31 cellular contexts compared by ENCODE assay signal in the genomic region with DNA sequence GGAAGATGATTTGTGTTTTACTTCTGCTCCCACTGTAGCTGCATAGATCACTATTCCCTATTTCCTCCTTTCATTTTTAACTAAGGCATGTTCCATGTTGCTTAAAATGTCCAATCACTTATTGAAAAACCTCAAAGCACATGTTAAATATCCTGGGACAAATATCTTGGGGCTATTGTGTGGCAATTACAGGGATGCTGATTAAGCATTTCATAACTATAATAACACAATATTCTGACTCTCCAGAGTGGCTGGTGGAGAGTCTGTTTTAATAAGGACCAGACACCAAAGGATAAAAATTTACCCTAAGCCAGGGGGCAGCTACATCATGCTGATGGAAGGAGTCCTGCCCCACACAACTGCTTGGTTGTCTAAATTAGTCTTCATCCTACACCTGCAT. TPM values are rescaled to one million over a fixed set of nuclear protein-coding genes. Genes with fewer than 3 reads are reported as not detected.
DNase-seq lines count a peak whose midpoint lies in the region; ATAC-seq, FAIRE-seq and TF ChIP-seq lines count a peak whose summit lies in the region.
"Had no signal": no experiment of that assay in that cellular context is flagged by ENCODE, and none has a peak within 500 bp of the region (broad histone marks: within the 10 kb centered on the region; RNA-seq: fewer than 3 reads in every experiment).

No MANE protein-coding gene starts in this region.

- no peak for TF ChIP-seq RAD21 in A549 (conservative IDR thresholded peaks at IDR 0.05 in 1 of 2, IDR thresholded peaks at IDR 0.05 in 1 of 2)

- DNase-seq in activated CD4-positive, alpha-beta T cell treated with anti-CD3 and anti-CD28 coated beads, Interleukin-2, amount 10 ng/mL, durations not matched to agents 24 days and 14 days = no peak
- DNase-seq in activated CD4-positive, alpha-beta T cell treated with anti-CD3 and anti-CD28 coated beads, Interleukin-2, amount 50 U/mL, for 4 hours = no peak
- DNase-seq in A549 (ENCODE audit: low read depth in 1 of 2, low spot score in 1 of 2) (no peak), GM13976 (ENCODE audit: low spot score) (no peak), NCI-H1930 (lab: John Stamatoyannopoulos, UW) (no peak), progenitor cell of endocrine pancreas (ENCODE audit: low spot score, unreplicated experiment) (no peak)
- no peak for DNase-seq in activated CD8-positive, alpha-beta T cell treated with anti-CD3 and anti-CD28 coated beads for 36 hours
- DNase-seq in effector memory CD8-positive, alpha-beta T cell = no peak
- DNase-seq: activated CD4-positive, alpha-beta T cell treated with anti-CD3 and anti-CD28 coated beads, Interleukin-2, amount 10 ng/mL, durations not matched to agents 7 days and 5 days; activated CD8-positive, alpha-beta memory T cell treated with anti-CD3 and anti-CD28 coated beads, Interleukin-2, amount 50 U/mL, for 48 hours; activated gamma-delta T cell treated with Interleukin-2 at 50 U/mL for 16 hours; aorta; CD4-positive, alpha-beta T cell; colonic mucosa; effector CD8-positive, alpha-beta T cell; NCI-H1048; NCI-H1694; NCI-H446 treated with DMSO at 0.1 percent for 48 hours; NCI-H774; Peyer's patch; SIG-M5; upper lobe of left lung; WERI-Rb-1 had no signal

- H3K9me3 ChIP-seq in A549 = no peaks in the 10 kb centered on the region
- H3K9me3 ChIP-seq: colonic mucosa, Peyer's patch, suprapubic skin, upper lobe of left lung had no signal

- POLR2A ChIA-PET in A549 (lab: Yijun Ruan, JAX) = no interaction called here
- POLR2A ChIA-PET in activated CD8-positive, alpha-beta T cell treated with anti-CD3 and anti-CD28 coated beads for 36 hours (lab: Charles Lee) = interaction anchor here (0.7 to 4.2 kb wide), 5 partner anchors 10 to 18 kb away, joined by 3 to 27 read pairs (median 5); no protein-coding TSS in a partner anchor

- H3K4me3 Mint-ChIP-seq in activated CD4-positive, alpha-beta T cell treated with anti-CD3 and anti-CD28 coated beads, Interleukin-2, amount 10 ng/mL, durations not matched to agents 24 days and 14 days = peak overlapping the region; percentile 48
- H3K4me3 Mint-ChIP-seq in activated CD8-positive, alpha-beta T cell treated with anti-CD3 and anti-CD28 coated beads for 36 hours = no peak overlapping the region
- H3K4me3 Mint-ChIP-seq in effector memory CD8-positive, alpha-beta T cell = no peak overlapping the region
- no peak overlapping the region for H3K4me3 Mint-ChIP-seq in progenitor cell of endocrine pancreas (ENCODE audit: low read depth)
- H3K4me3 Mint-ChIP-seq: activated CD4-positive, alpha-beta T cell treated with anti-CD3 and anti-CD28 coated beads, Interleukin-2, amount 10 ng/mL, durations not matched to agents 7 days and 5 days; CD4-positive, alpha-beta T cell; IgD-negative memory B cell; memory B cell; nephron; stimulated activated memory B cell treated with anti-CD40 and anti-IgM and Interleukin-4, amounts not matched to agents 10 μg/mL and 1 μg/mL and 100 μg/mL, for 72 hours had no signal

- no peak overlapping the region for H3K27ac ChIP-seq in A549
- H3K27ac ChIP-seq: colonic mucosa, epithelial cell of prostate, Peyer's patch, suprapubic skin, upper lobe of left lung, WERI-Rb-1 had no signal

- no peak for TF ChIP-seq POLR2A in A549 (IDR thresholded peaks at IDR 0.05; ENCODE audit: low read length)

- CTCF ChIA-PET in A549 (lab: Yijun Ruan, JAX) = interaction anchor here (0.6 to 2.1 kb wide), 4 partner anchors 9 to 1834 kb away, joined by 5 to 9 read pairs (median 6); partner anchors contain the start of gene LYST
- CTCF ChIA-PET in activated CD8-positive, alpha-beta T cell treated with anti-CD3 and anti-CD28 coated beads for 36 hours (lab: Charles Lee) = interaction anchor here (1.8 to 3.8 kb wide), 3 partner anchors 12 to 97 kb away, joined by 5 to 30 read pairs (median 7); no protein-coding TSS in a partner anchor

- H3K4me3 ChIP-seq in A549 = no peak overlapping the region
- H3K4me3 ChIP-seq: colonic mucosa, Peyer's patch, suprapubic skin, upper lobe of left lung had no signal

- H3K4me1 ChIP-seq in A549 = no peaks in the 10 kb centered on the region
- H3K4me1 ChIP-seq: colonic mucosa, Peyer's patch had no signal

- H3K9me3 Mint-ChIP-seq in activated CD4-positive, alpha-beta T cell treated with anti-CD3 and anti-CD28 coated beads, Interleukin-2, amount 10 ng/mL, durations not matched to agents 24 days and 14 days = no peaks in the 10 kb centered on the region
- no peaks in the 10 kb centered on the region for H3K9me3 Mint-ChIP-seq in activated CD8-positive, alpha-beta T cell treated with anti-CD3 and anti-CD28 coated beads for 36 hours
- no peaks in the 10 kb centered on the region for H3K9me3 Mint-ChIP-seq in effector memory CD8-positive, alpha-beta T cell
- H3K9me3 Mint-ChIP-seq in progenitor cell of endocrine pancreas (ENCODE audit: low read depth) = no peaks in the 10 kb centered on the region
- H3K9me3 Mint-ChIP-seq: activated CD4-positive, alpha-beta T cell treated with anti-CD3 and anti-CD28 coated beads, Interleukin-2, amount 10 ng/mL, durations not matched to agents 7 days and 5 days; CD4-positive, alpha-beta T cell; memory B cell; nephron; stimulated activated memory B cell treated with anti-CD40 and anti-IgM and Interleukin-4, amounts not matched to agents 10 μg/mL and 1 μg/mL and 100 μg/mL, for 72 hours had no signal

- ATAC-seq in A549 = no peak
- no peak for ATAC-seq in activated CD8-positive, alpha-beta T cell treated with anti-CD3 and anti-CD28 coated beads for 36 hours
- ATAC-seq in effector memory CD8-positive, alpha-beta T cell (replicated peaks) = no peak
- ATAC-seq: HCT116; stimulated activated memory B cell treated with anti-CD40 and anti-IgM and Interleukin-4, amounts not matched to agents 10 μg/mL and 1 μg/mL and 100 μg/mL, for 72 hours had no signal

- TF ChIP-seq CTCF in A549 (IDR thresholded peaks at IDR 0.05) (no peak), GM13976 (IDR thresholded peaks at IDR 0.05; ENCODE audit: borderline replicate concordance, control extremely low read depth, extremely low read depth, insufficient read depth, missing control alignments) (no peak), progenitor cell of endocrine pancreas (IDR thresholded peaks at IDR 0.05; ENCODE audit: unreplicated experiment) (no peak)
- no peak for TF ChIP-seq CTCF in activated CD8-positive, alpha-beta T cell treated with anti-CD3 and anti-CD28 coated beads for 36 hours (IDR thresholded peaks at IDR 0.05)

- intact Hi-C loops in activated CD4-positive, alpha-beta T cell treated with anti-CD3 and anti-CD28 coated beads, Interleukin-2, amount 10 ng/mL, durations not matched to agents 24 days and 14 days (cut with micrococcal nuclease) = loop anchor here (10.0 kb wide), 2 partner anchors 410 to 520 kb away; partner anchors contain the start of genes EDARADD and ERO1B
- intact Hi-C loops in activated CD8-positive, alpha-beta T cell treated with anti-CD3 and anti-CD28 coated beads for 36 hours (cut with micrococcal nuclease) = no loop called here

- H3K4me1 Mint-ChIP-seq in activated CD4-positive, alpha-beta T cell treated with anti-CD3 and anti-CD28 coated beads, Interleukin-2, amount 10 ng/mL, durations not matched to agents 24 days and 14 days = peaks cover 75% of the 10 kb centered on the region
- H3K4me1 Mint-ChIP-seq in activated CD8-positive, alpha-beta T cell treated with anti-CD3 and anti-CD28 coated beads for 36 hours (ENCODE audit: low read depth) = peaks cover 79% of the 10 kb centered on the region
- peaks cover 33 to 53% of the 10 kb centered on the region in 2 donors for H3K4me1 Mint-ChIP-seq in effector memory CD8-positive, alpha-beta T cell (ENCODE audit: low read depth in 2 of 2)
- H3K4me1 Mint-ChIP-seq in progenitor cell of endocrine pancreas (ENCODE audit: low read depth) = peaks cover 7% of the 10 kb centered on the region
- H3K4me1 Mint-ChIP-seq: nephron had no signal

- no peak for FAIRE-seq in A549 (lab: Jason Lieb, UNC)
- FAIRE-seq: bronchial epithelial cell had no signal

- peak overlapping the region; percentile 92 for H3K27ac Mint-ChIP-seq in activated CD4-positive, alpha-beta T cell treated with anti-CD3 and anti-CD28 coated beads, Interleukin-2, amount 10 ng/mL, durations not matched to agents 24 days and 14 days
- peak overlapping the region; percentile 91 for H3K27ac Mint-ChIP-seq in activated CD8-positive, alpha-beta T cell treated with anti-CD3 and anti-CD28 coated beads for 36 hours
- peak overlapping the region; percentile 90 to 94 for H3K27ac Mint-ChIP-seq in effector memory CD8-positive, alpha-beta T cell
- no peak overlapping the region for H3K27ac Mint-ChIP-seq in progenitor cell of endocrine pancreas
- H3K27ac Mint-ChIP-seq: CD4-positive, alpha-beta T cell; IgD-negative memory B cell; memory B cell; nephron; stimulated activated memory B cell treated with anti-CD40 and anti-IgM and Interleukin-4, amounts not matched to agents 10 μg/mL and 1 μg/mL and 100 μg/mL, for 72 hours had no signal

- no peak for TF ChIP-seq EP300 in A549 (IDR thresholded peaks at IDR 0.05)

- H3K36me3 Mint-ChIP-seq in activated CD4-positive, alpha-beta T cell treated with anti-CD3 and anti-CD28 coated beads, Interleukin-2, amount 10 ng/mL, durations not matched to agents 24 days and 14 days (ENCODE audit: low read depth) = peaks cover 10% of the 10 kb centered on the region
- peaks cover 4% of the 10 kb centered on the region for H3K36me3 Mint-ChIP-seq in activated CD8-positive, alpha-beta T cell treated with anti-CD3 and anti-CD28 coated beads for 36 hours (ENCODE audit: low read depth)
- peaks cover 10% of the 10 kb centered on the region for H3K36me3 Mint-ChIP-seq in effector memory CD8-positive, alpha-beta T cell (ENCODE audit: insufficient read depth)
- H3K36me3 Mint-ChIP-seq in progenitor cell of endocrine pancreas (ENCODE audit: insufficient read depth) = no peaks in the 10 kb centered on the region
- H3K36me3 Mint-ChIP-seq: IgD-negative memory B cell; memory B cell; stimulated activated memory B cell treated with anti-CD40 and anti-IgM and Interleukin-4, amounts not matched to agents 10 μg/mL and 1 μg/mL and 100 μg/mL, for 72 hours had no signal

- no peak overlapping the region for H3K4me2 ChIP-seq in A549

- no peaks in the 10 kb centered on the region for H3K27me3 Mint-ChIP-seq in activated CD4-positive, alpha-beta T cell treated with anti-CD3 and anti-CD28 coated beads, Interleukin-2, amount 10 ng/mL, durations not matched to agents 24 days and 14 days
- no peaks in the 10 kb centered on the region for H3K27me3 Mint-ChIP-seq in activated CD8-positive, alpha-beta T cell treated with anti-CD3 and anti-CD28 coated beads for 36 hours
- H3K27me3 Mint-ChIP-seq in effector memory CD8-positive, alpha-beta T cell = no peaks in the 10 kb centered on the region
- no peaks in the 10 kb centered on the region for H3K27me3 Mint-ChIP-seq in progenitor cell of endocrine pancreas
- H3K27me3 Mint-ChIP-seq: activated CD4-positive, alpha-beta T cell treated with anti-CD3 and anti-CD28 coated beads, Interleukin-2, amount 10 ng/mL, durations not matched to agents 7 days and 5 days; CD4-positive, alpha-beta T cell; IgD-negative memory B cell; memory B cell; stimulated activated memory B cell treated with anti-CD40 and anti-IgM and Interleukin-4, amounts not matched to agents 10 μg/mL and 1 μg/mL and 100 μg/mL, for 72 hours had no signal

- in situ Hi-C loops in GM13976 (cut with MboI; ENCODE audit: low sequenced_read_pairs, unreplicated experiment) = no loop called here

RNA-seq across cellular contexts. Expression of gene LYST, which starts 8.5 kb away (rescaled TPM):
- 94.5 and 106 TPM in 2 replicates for total RNA-seq in activated CD4-positive, alpha-beta T cell treated with anti-CD3 and anti-CD28 coated beads, Interleukin-2, amount 10 ng/mL, durations not matched to agents 24 days and 14 days
- polyA plus RNA-seq in A549 (2011; rRNA removed) (9.4 and 10.9 TPM in 2 replicates), A549 (2017; fragmentation: RNase III; extraction: RNeasy Plus Mini Kit Qiagen cat#74134 plus additional on column Dnase treatment) (2.0 to 2.5 TPM (median 2.2 TPM) in 3 replicates)
- polyA plus RNA-seq in A549 (2012; cell fraction: cytosol; rRNA removed) = 1.6 and 1.7 TPM in 2 replicates
- 2.0 and 3.2 TPM in 2 replicates for polyA plus RNA-seq in A549 (2012; cell fraction: nucleus; rRNA removed)
- polyA minus RNA-seq in A549 (2011; rRNA and poly(A)+ RNA removed) = 12.9 and 15.1 TPM in 2 replicates
- 10 to 100 TPM; 77.4 to 87.3 TPM for total RNA-seq in activated CD8-positive, alpha-beta T cell treated with anti-CD3 and anti-CD28 coated beads for 36 hours
- total RNA-seq in progenitor cell of endocrine pancreas = 11.4 and 11.7 TPM in 2 replicates
